ENCODE assay signal across 29 cellular contexts in genomic region chr2:236859896-236860295, GRCh38.
DNase-seq lines count a peak whose midpoint lies in the region; ATAC-seq and TF ChIP-seq lines count a peak whose summit lies in the region.
"Had no signal": no experiment of that assay in that cellular context is flagged by ENCODE, and none has a peak within 500 bp of the region (broad histone marks: within the 10 kb centered on the region; RNA-seq: fewer than 3 reads in every experiment).

No MANE protein-coding gene starts in this region.

- H3K27me3 ChIP-seq in lung (ENCODE audit: control insufficient read depth, insufficient read depth) = no peaks in the 10 kb centered on the region
- no peaks in the 10 kb centered on the region for H3K27me3 ChIP-seq in upper lobe of right lung
- H3K27me3 ChIP-seq: ascending aorta had no signal

- H3K9me3 Mint-ChIP-seq in activated CD8-positive, alpha-beta memory T cell treated with anti-CD3 and anti-CD28 coated beads, Interleukin-2, amount 10 ng/mL, durations not matched to agents 7 days and 5 days (ENCODE audit: low read depth) = no peaks in the 10 kb centered on the region
- peaks cover 7% of the 10 kb centered on the region for H3K9me3 Mint-ChIP-seq in MCF 10A (ENCODE audit: unreplicated experiment)
- H3K9me3 Mint-ChIP-seq: activated B cell treated with CpG ODN at 0.5 μM for 24 hours; activated naive CD8-positive, alpha-beta T cell treated with anti-CD3 and anti-CD28 coated beads for 36 hours had no signal

- H3K9me3 ChIP-seq in lung (ENCODE audit: control insufficient read depth in 2 of 2, insufficient read depth in 1 of 2, low read length in 1 of 2) = peaks cover 0 to 5% of the 10 kb centered on the region in 2 donors
- no peaks in the 10 kb centered on the region for H3K9me3 ChIP-seq in upper lobe of right lung
- H3K9me3 ChIP-seq: ascending aorta, thoracic aorta had no signal

- H3K36me3 ChIP-seq in lung (ENCODE audit: control insufficient read depth in 2 of 2, insufficient read depth in 2 of 2, low read length in 2 of 2) (no peaks in the 10 kb centered on the region), upper lobe of right lung (no peaks in the 10 kb centered on the region)
- H3K36me3 ChIP-seq: ascending aorta, thoracic aorta had no signal

- ATAC-seq in activated CD8-positive, alpha-beta memory T cell treated with anti-CD3 and anti-CD28 coated beads, Interleukin-2, amount 10 ng/mL, durations not matched to agents 7 days and 5 days = no peak
- no peak for ATAC-seq in lung (ENCODE audit: insufficient read depth, low FRiP score)
- no peak for ATAC-seq in GM18867 (IDR thresholded peaks at IDR 0.05; ENCODE audit: unreplicated experiment)
- no peak for ATAC-seq in upper lobe of right lung
- ATAC-seq: HCT116; left colon; naive thymus-derived CD4-positive, alpha-beta T cell; PC-3; stimulated activated naive CD8-positive, alpha-beta T cell treated with anti-CD3 and anti-CD28 coated beads, Interleukin-15, Interleukin-2, amounts not matched to agents 100 U/mL and 50 U/mL, for 24 hours had no signal

- intact Hi-C loops in MCF 10A (cut with micrococcal nuclease) (no loop called here), upper lobe of right lung (cut with DNase I) (no loop called here)

- H3K4me1 ChIP-seq in lung (ENCODE audit: control insufficient read depth in 2 of 2, insufficient read depth in 2 of 2, low read length in 2 of 2) (no peaks in the 10 kb centered on the region), upper lobe of right lung (no peaks in the 10 kb centered on the region)
- H3K4me1 ChIP-seq: ascending aorta had no signal

- H3K27ac Mint-ChIP-seq in activated CD8-positive, alpha-beta memory T cell treated with anti-CD3 and anti-CD28 coated beads, Interleukin-2, amount 10 ng/mL, durations not matched to agents 7 days and 5 days = no peak overlapping the region
- no peak overlapping the region for H3K27ac Mint-ChIP-seq in MCF 10A (ENCODE audit: low read depth, unreplicated experiment)
- H3K27ac Mint-ChIP-seq: activated B cell treated with CpG ODN at 0.5 μM for 24 hours; activated naive CD8-positive, alpha-beta T cell treated with anti-CD3 and anti-CD28 coated beads for 36 hours; B cell; naive thymus-derived CD4-positive, alpha-beta T cell had no signal

- 83 to 90% methylated on average over 7 of the region's 7 CpGs for WGBS in lung, 2 donors

- no peaks in the 10 kb centered on the region for H3K36me3 Mint-ChIP-seq in activated CD8-positive, alpha-beta memory T cell treated with anti-CD3 and anti-CD28 coated beads, Interleukin-2, amount 10 ng/mL, durations not matched to agents 7 days and 5 days
- no peaks in the 10 kb centered on the region for H3K36me3 Mint-ChIP-seq in MCF 10A (ENCODE audit: insufficient read depth, unreplicated experiment)
- H3K36me3 Mint-ChIP-seq: activated naive CD8-positive, alpha-beta T cell treated with anti-CD3 and anti-CD28 coated beads for 36 hours had no signal

- peak; percentile 19 for DNase-seq in activated CD8-positive, alpha-beta memory T cell treated with anti-CD3 and anti-CD28 coated beads, Interleukin-2, amount 10 ng/mL, durations not matched to agents 7 days and 5 days
- no peak for DNase-seq in activated CD8-positive, alpha-beta memory T cell treated with anti-CD3 and anti-CD28 coated beads for 24 hours
- DNase-seq in coronary artery (ENCODE audit: low spot score) (peak; percentile 16), lung (ENCODE audit: low spot score) (peak; percentile 11), MCF 10A (ENCODE audit: unreplicated experiment) (no peak), upper lobe of right lung (no peak), GF-D8 (lab: John Stamatoyannopoulos, UW) (no peak)
- DNase-seq: activated B cell treated with CpG ODN at 0.5 μM for 24 hours; activated effector memory CD4-positive, alpha-beta T cell treated with Interleukin-2 at 50 U/mL for 16 hours; activated naive CD8-positive, alpha-beta T cell treated with anti-CD3 and anti-CD28 coated beads for 36 hours; activated T-cell treated with anti-CD3 and anti-CD28 coated beads for 4 hours; DMS79; Kasumi-1; left colon; naive thymus-derived CD4-positive, alpha-beta T cell; NCI-H1092; NCI-H2081; NCI-H226; NCI-H82; PC-3; Right ventricle myocardium superior; stimulated activated naive CD8-positive, alpha-beta T cell treated with anti-CD3 and anti-CD28 coated beads, Interleukin-15, Interleukin-2, amounts not matched to agents 100 U/mL and 50 U/mL, for 24 hours; SW 1271; T1000 had no signal

- CTCF ChIA-PET in activated CD8-positive, alpha-beta memory T cell treated with anti-CD3 and anti-CD28 coated beads, Interleukin-2, amount 10 ng/mL, durations not matched to agents 7 days and 5 days (lab: Charles Lee) = no interaction called here
- CTCF ChIA-PET in MCF 10A (lab: Yijun Ruan, JAX) = no interaction called here

- no peak overlapping the region for H3K4me3 Mint-ChIP-seq in activated CD8-positive, alpha-beta memory T cell treated with anti-CD3 and anti-CD28 coated beads, Interleukin-2, amount 10 ng/mL, durations not matched to agents 7 days and 5 days
- no peak overlapping the region for H3K4me3 Mint-ChIP-seq in MCF 10A (ENCODE audit: unreplicated experiment)
- H3K4me3 Mint-ChIP-seq: activated B cell treated with CpG ODN at 0.5 μM for 24 hours; activated naive CD8-positive, alpha-beta T cell treated with anti-CD3 and anti-CD28 coated beads for 36 hours; B cell; naive thymus-derived CD4-positive, alpha-beta T cell had no signal

- H3K27me3 Mint-ChIP-seq in activated CD8-positive, alpha-beta memory T cell treated with anti-CD3 and anti-CD28 coated beads, Interleukin-2, amount 10 ng/mL, durations not matched to agents 7 days and 5 days = no peaks in the 10 kb centered on the region
- H3K27me3 Mint-ChIP-seq in MCF 10A (ENCODE audit: insufficient read depth, unreplicated experiment) = no peaks in the 10 kb centered on the region
- H3K27me3 Mint-ChIP-seq: activated B cell treated with CpG ODN at 0.5 μM for 24 hours had no signal

- no peak overlapping the region for H3K4me3 ChIP-seq in coronary artery
- H3K4me3 ChIP-seq in lung = no peak overlapping the region
- H3K4me3 ChIP-seq in upper lobe of right lung = no peak overlapping the region
- H3K4me3 ChIP-seq: ascending aorta, thoracic aorta had no signal

- no TSS peak for BruUV-seq in MCF 10A (replicated peaks; lab: Mats Ljungman, UMichigan)

- no peak overlapping the region for H3K27ac ChIP-seq in coronary artery
- H3K27ac ChIP-seq in lung (ENCODE audit: low read depth in 1 of 2, low read length in 1 of 2) = no peak overlapping the region
- H3K27ac ChIP-seq in upper lobe of right lung = no peak overlapping the region
- H3K27ac ChIP-seq: ascending aorta, thoracic aorta had no signal

- TF ChIP-seq CTCF in coronary artery (IDR thresholded peaks at IDR 0.05) = no peak
- TF ChIP-seq CTCF in lung (IDR thresholded peaks at IDR 0.05; ENCODE audit: control extremely low read depth, extremely low read depth) = no peak
- no peak for TF ChIP-seq CTCF in MCF 10A (IDR thresholded peaks at IDR 0.05; ENCODE audit: unreplicated experiment)
- TF ChIP-seq CTCF in upper lobe of right lung (IDR thresholded peaks at IDR 0.05) = no peak

- POLR2A ChIA-PET in MCF 10A (lab: Yijun Ruan, JAX) = interaction anchor here (1.4 kb wide), 1 partner anchor 17 kb away, joined by 3 read pairs; no protein-coding TSS in a partner anchor

- no peaks in the 10 kb centered on the region for H3K4me1 Mint-ChIP-seq in activated CD8-positive, alpha-beta memory T cell treated with anti-CD3 and anti-CD28 coated beads, Interleukin-2, amount 10 ng/mL, durations not matched to agents 7 days and 5 days
- no peaks in the 10 kb centered on the region for H3K4me1 Mint-ChIP-seq in MCF 10A (ENCODE audit: insufficient read depth, unreplicated experiment)
- H3K4me1 Mint-ChIP-seq: activated naive CD8-positive, alpha-beta T cell treated with anti-CD3 and anti-CD28 coated beads for 36 hours; naive thymus-derived CD4-positive, alpha-beta T cell had no signal

Comparison
In these comparisons a context has a peak if more than half of its experiments do, and no peak if none do; other contexts are left out.
1. DNase-seq: peak in activated CD8-positive, alpha-beta memory T cell treated with anti-CD3 and anti-CD28 coated beads, Interleukin-2, amount 10 ng/mL, durations not matched to agents 7 days and 5 days (single experiment), coronary artery (single experiment) and lung (single experiment); none in activated CD8-positive, alpha-beta memory T cell treated with anti-CD3 and anti-CD28 coated beads for 24 hours (single experiment), MCF 10A (single experiment), upper lobe of right lung (single experiment) and GF-D8 (single experiment).